ENCODE assay signal across 1 cellular context in genomic region chr14:91361236-91361811, GRCh38.
TF ChIP-seq lines count a peak whose summit lies in the region.

No MANE protein-coding gene starts in this region.

TF ChIP-seq in K562, 482 proteins besides CTCF, POLR2A, EP300 and RAD21:
- TF ChIP-seq MEIS2 (IDR thresholded peaks at IDR 0.05; ENCODE audit: partially characterized antibody) (no peak), FOSL1 (tag; conservative IDR thresholded peaks at IDR 0.05) (peak; percentile 63), DIDO1 (tag; IDR thresholded peaks at IDR 0.05; ENCODE audit: low read depth) (no peak), ZNF740 (CRISPR knock-in tag; IDR thresholded peaks at IDR 0.05) (no peak), ZNF740 (tag; IDR thresholded peaks at IDR 0.05) (no peak), CEBPG (CRISPR knock-in tag; IDR thresholded peaks at IDR 0.05) (no peak), CEBPG (tag; conservative IDR thresholded peaks at IDR 0.05 in 1 of 2, IDR thresholded peaks at IDR 0.05 in 1 of 2) (peak; percentile 51 to 63; a peak in 3 of 4 replicates), CEBPB (tag; IDR thresholded peaks at IDR 0.05) (peak; percentile 89), ZNF324 (CRISPR knock-in tag; IDR thresholded peaks at IDR 0.05) (no peak)
